ENCODE assay signal across 1 cellular context in the genomic region with DNA sequence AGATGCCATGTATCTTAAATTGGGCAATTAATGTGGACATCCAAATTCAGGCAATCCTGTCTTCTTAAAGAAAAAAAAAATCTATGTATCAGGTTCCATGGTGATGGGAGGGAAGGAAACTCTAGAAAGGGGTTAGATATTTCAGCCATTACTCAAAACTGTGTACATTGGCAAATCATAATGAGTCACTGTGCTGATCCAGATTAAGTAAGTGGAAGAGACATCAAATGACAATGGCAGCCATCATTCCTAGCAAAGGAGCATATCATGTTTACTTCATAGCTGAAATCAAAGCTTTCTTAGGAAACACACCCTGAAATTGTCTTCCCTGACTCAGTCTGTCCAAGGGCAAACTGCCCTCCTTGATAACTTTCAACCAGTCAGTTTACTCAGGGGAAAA.
TF ChIP-seq lines count a peak whose summit lies in the region.

No MANE protein-coding gene starts in this region.

TF ChIP-seq in HepG2, 621 proteins besides CTCF, POLR2A, EP300 and RAD21:
- TF ChIP-seq FOSL2 (CRISPR knock-in tag; IDR thresholded peaks at IDR 0.05) (peak; percentile 23; the same call in 1 of the 2 replicates), FOXJ3 (CRISPR knock-in tag; IDR thresholded peaks at IDR 0.05; ENCODE audit: borderline replicate concordance) (no peak)
